1 cellular context compared by ENCODE assay signal in genomic region chr7:25125137-25125946, GRCh38.
A peak's percentile ranks its signal among the peaks of the same experiment; 100 is the strongest.
TF ChIP-seq lines count a peak whose summit lies in the region.

Gene CYCS, minus strand, starts transcription at chr7:25125260. Its CDS starts 1,141 bp downstream, at chr7:25124119.

TF ChIP-seq in WTC11, 78 proteins besides CTCF, POLR2A, EP300 and RAD21 (continued from another document):
- TF ChIP-seq USF1 (CRISPR knock-in tag; IDR thresholded peaks at IDR 0.05), result 0 out of 2 replicates have a peak, but pooled peaks have one; percentile 22
